21 cellular contexts compared by ENCODE assay signal in genomic region chr19:29489182-29489951, GRCh38. TPM values are rescaled to one million over a fixed set of nuclear protein-coding genes. Genes with fewer than 3 reads are reported as not detected.
"Had no signal": no experiment of that assay in that cellular context is flagged by ENCODE, and none has a peak within 500 bp of the region (broad histone marks: within the 10 kb centered on the region; RNA-seq: fewer than 3 reads in every experiment).

No MANE protein-coding gene starts in this region.

- H3K9me3 Mint-ChIP-seq: activated naive CD4-positive, alpha-beta T cell treated with anti-CD3 and anti-CD28 coated beads, Interleukin-2, amount 10 ng/mL, durations not matched to agents 7 days and 5 days; activated T-helper 2 cell treated with anti-CD3 and anti-CD28 coated beads, Interferon-gamma antibody, Interleukin-2, Interleukin-4, amounts not matched to agents 10 μg/mL and 5 μg/mL and 100 μg/mL, durations not matched to agents 14 hours and 24 hours and 36 hours; WTC11 had no signal

- H3K36me3 ChIP-seq: ascending aorta, breast epithelium, right atrium auricular region, tibial nerve had no signal

- DNase-seq: activated CD4-positive, alpha-beta T cell treated with anti-CD3 and anti-CD28 coated beads for 4 hours; activated naive CD4-positive, alpha-beta T cell treated with anti-CD3 and anti-CD28 coated beads, Interleukin-2, amount 10 ng/mL, durations not matched to agents 7 days and 5 days; activated T-cell treated with anti-CD3 and anti-CD28 coated beads for 4 hours; nephron progenitor cell; occipital lobe; stimulated activated CD4-positive, alpha-beta T cell treated with anti-CD3 and anti-CD28 coated beads, Interleukin-4, amount 100 ng/mL, for 4 hours; stimulated activated CD8-positive, alpha-beta memory T cell treated with anti-CD3 and anti-CD28 coated beads, Interleukin-4, amount 100 ng/mL, for 48 hours; stimulated activated naive CD4-positive, alpha-beta T cell treated with Interleukin-2 at 50 U/mL for 16 hours; substantia nigra had no signal

- ATAC-seq: WTC11 had no signal

- H3K27me3 ChIP-seq: ascending aorta, right atrium auricular region, tibial nerve had no signal

- H3K27ac ChIP-seq: ascending aorta, breast epithelium, right atrium auricular region, tibial nerve had no signal

- H3K4me3 ChIP-seq: ascending aorta, breast epithelium, right atrium auricular region, smooth muscle cell, tibial nerve had no signal

- H3K4me3 Mint-ChIP-seq: activated naive CD4-positive, alpha-beta T cell treated with anti-CD3 and anti-CD28 coated beads, Interleukin-2, amount 10 ng/mL, durations not matched to agents 7 days and 5 days; memory B cell; nephron progenitor cell; WTC11 had no signal

- H3K27ac Mint-ChIP-seq: activated naive CD4-positive, alpha-beta T cell treated with anti-CD3 and anti-CD28 coated beads, Interleukin-2, amount 10 ng/mL, durations not matched to agents 7 days and 5 days; activated T-helper 2 cell treated with anti-CD3 and anti-CD28 coated beads, Interferon-gamma antibody, Interleukin-2, Interleukin-4, amounts not matched to agents 10 μg/mL and 5 μg/mL and 100 μg/mL, durations not matched to agents 14 hours and 24 hours and 36 hours; memory B cell; nephron progenitor cell; progenitor cell of endocrine pancreas; WTC11 had no signal

- H3K4me2 ChIP-seq: smooth muscle cell had no signal

- H3K9me3 ChIP-seq: ascending aorta, breast epithelium, right atrium auricular region, tibial nerve had no signal

- H3K4me1 ChIP-seq: ascending aorta, breast epithelium, right atrium auricular region, tibial nerve had no signal

- H3K36me3 Mint-ChIP-seq: activated naive CD4-positive, alpha-beta T cell treated with anti-CD3 and anti-CD28 coated beads, Interleukin-2, amount 10 ng/mL, durations not matched to agents 7 days and 5 days; memory B cell; WTC11 had no signal

- H3K4me1 Mint-ChIP-seq: activated naive CD4-positive, alpha-beta T cell treated with anti-CD3 and anti-CD28 coated beads, Interleukin-2, amount 10 ng/mL, durations not matched to agents 7 days and 5 days; memory B cell had no signal

RNA-seq across cellular contexts. Expression of gene VSTM2B, which starts 36.4 kb away (rescaled TPM):
- total RNA-seq: activated T-helper 2 cell treated with anti-CD3 and anti-CD28 coated beads, Interferon-gamma antibody, Interleukin-2, Interleukin-4, amounts not matched to agents 10 μg/mL and 5 μg/mL and 100 μg/mL, durations not matched to agents 14 hours and 24 hours and 36 hours; ascending aorta; breast epithelium; dermis microvascular lymphatic vessel endothelial cell; progenitor cell of endocrine pancreas; right atrium auricular region; smooth muscle cell; T-helper 1 cell treated with Interleukin-12 subunit alpha and Interleukin-12 subunit beta and Interleukin-4 antibody, amounts not matched to agents 30 ng/mL and 1 ng/mL, for 36 hours; tibial nerve had no signal
- polyA plus RNA-seq: esophagus, smooth muscle cell had no signal
